ENCODE assay signal across 2 cellular contexts in genomic region chr20:32249030-32249738, GRCh38.
TF ChIP-seq lines count a peak whose summit lies in the region.

No MANE protein-coding gene starts in this region.

TF ChIP-seq in GM12878, 131 proteins besides CTCF, POLR2A, EP300 and RAD21:
- TF ChIP-seq RUNX3 (IDR thresholded peaks at IDR 0.05; ENCODE audit: low read length) (peak; percentile 65), CREM (IDR thresholded peaks at IDR 0.05; ENCODE audit: low read depth) (0 out of 2 replicates have a peak, but pooled peaks have one; percentile 12)
- TF ChIP-seq, protein P1, sequence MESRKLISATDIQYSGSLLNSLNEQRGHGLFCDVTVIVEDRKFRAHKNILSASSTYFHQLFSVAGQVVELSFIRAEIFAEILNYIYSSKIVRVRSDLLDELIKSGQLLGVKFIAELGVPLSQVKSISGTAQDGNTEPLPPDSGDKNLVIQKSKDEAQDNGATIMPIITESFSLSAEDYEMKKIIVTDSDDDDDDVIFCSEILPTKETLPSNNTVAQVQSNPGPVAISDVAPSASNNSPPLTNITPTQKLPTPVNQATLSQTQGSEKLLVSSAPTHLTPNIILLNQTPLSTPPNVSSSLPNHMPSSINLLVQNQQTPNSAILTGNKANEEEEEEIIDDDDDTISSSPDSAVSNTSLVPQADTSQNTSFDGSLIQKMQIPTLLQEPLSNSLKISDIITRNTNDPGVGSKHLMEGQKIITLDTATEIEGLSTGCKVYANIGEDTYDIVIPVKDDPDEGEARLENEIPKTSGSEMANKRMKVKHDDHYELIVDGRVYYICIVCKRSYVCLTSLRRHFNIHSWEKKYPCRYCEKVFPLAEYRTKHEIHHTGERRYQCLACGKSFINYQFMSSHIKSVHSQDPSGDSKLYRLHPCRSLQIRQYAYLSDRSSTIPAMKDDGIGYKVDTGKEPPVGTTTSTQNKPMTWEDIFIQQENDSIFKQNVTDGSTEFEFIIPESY (IDR thresholded peaks at IDR 0.05) = no peak

TF ChIP-seq in HepG2, 621 proteins besides CTCF, POLR2A, EP300 and RAD21:
- TF ChIP-seq TOE1 (CRISPR knock-in tag; IDR thresholded peaks at IDR 0.05) (no peak), SRSF1 (optimal IDR thresholded peaks at IDR 0.05; ENCODE audit: low read depth, low read length) (no peak), THAP11 (CRISPR knock-in tag; IDR thresholded peaks at IDR 0.05) (no peak), RFXANK (CRISPR knock-in tag; IDR thresholded peaks at IDR 0.05) (no peak), MED1 (CRISPR knock-in tag; IDR thresholded peaks at IDR 0.05) (no peak)
